In genomic region chr22:27317156-27317555, GRCh38 we compare ENCODE assay signal across 14 cellular contexts.
A peak's percentile ranks its signal among the peaks of the same experiment; 100 is the strongest.
DNase-seq lines count a peak whose midpoint lies in the region; ATAC-seq and TF ChIP-seq lines count a peak whose summit lies in the region.
"Had no signal": no experiment of that assay in that cellular context is flagged by ENCODE, and none has a peak within 500 bp of the region (broad histone marks: within the 10 kb centered on the region; RNA-seq: fewer than 3 reads in every experiment).

No MANE protein-coding gene starts in this region.

- H3K27me3 ChIP-seq in upper lobe of right lung: peaks cover 3% of the 10 kb centered on the region
- H3K27me3 ChIP-seq: body of pancreas, thyroid gland had no signal

- no peaks in the 10 kb centered on the region for H3K9me3 Mint-ChIP-seq in natural killer cell treated with Interleukin-12 subunit alpha and Interleukin-12 subunit beta and Interleukin-15 and Interleukin-18, amount 100 ng/mL, for 72 hours
- H3K9me3 Mint-ChIP-seq: activated CD4-positive, alpha-beta memory T cell treated with anti-CD3 and anti-CD28 coated beads, Interleukin-2, amount 10 ng/mL, durations not matched to agents 7 days and 5 days had no signal

- peak overlapping the region; percentile 97 for H3K27ac ChIP-seq in SK-N-MC
- no peak overlapping the region for H3K27ac ChIP-seq in upper lobe of right lung
- H3K27ac ChIP-seq: body of pancreas, heart right ventricle, thyroid gland had no signal

- TF ChIP-seq CTCF in fibroblast of villous mesenchyme (IDR thresholded peaks at IDR 0.05; ENCODE audit: insufficient read depth, low read depth, low read length) (peak; percentile 44), upper lobe of right lung (IDR thresholded peaks at IDR 0.05) (no peak)

- peak overlapping the region; percentile 50 for H3K9ac ChIP-seq in SK-N-MC (ENCODE audit: insufficient read length)

- H3K4me1 ChIP-seq in upper lobe of right lung: peaks cover 4% of the 10 kb centered on the region

- no peak overlapping the region for H3K4me3 Mint-ChIP-seq in natural killer cell treated with Interleukin-12 subunit alpha and Interleukin-12 subunit beta and Interleukin-15 and Interleukin-18, amount 100 ng/mL, for 72 hours
- H3K4me3 Mint-ChIP-seq: activated CD4-positive, alpha-beta memory T cell treated with anti-CD3 and anti-CD28 coated beads, Interleukin-2, amount 10 ng/mL, durations not matched to agents 7 days and 5 days had no signal

- H3K4me3 ChIP-seq in SK-N-MC (peak overlapping the region; percentile 75), fibroblast of villous mesenchyme (ENCODE audit: low read depth, low read length) (no peak overlapping the region), upper lobe of right lung (no peak overlapping the region)
- H3K4me3 ChIP-seq: body of pancreas, heart right ventricle, thyroid gland had no signal

- H3K36me3 ChIP-seq in SK-N-MC (ENCODE audit: insufficient read depth, low read length): no peaks in the 10 kb centered on the region
- no peaks in the 10 kb centered on the region for H3K36me3 ChIP-seq in upper lobe of right lung
- H3K36me3 ChIP-seq: heart right ventricle, thyroid gland had no signal

- peaks cover 38 to 50% of the 10 kb centered on the region in 2 donors for H3K27me3 Mint-ChIP-seq in natural killer cell treated with Interleukin-12 subunit alpha and Interleukin-12 subunit beta and Interleukin-15 and Interleukin-18, amount 100 ng/mL, for 72 hours

- H3K9me3 ChIP-seq in SK-N-MC (ENCODE audit: low read depth, low read length): peaks cover 3% of the 10 kb centered on the region; the same call in 1 of the 2 replicates
- no peaks in the 10 kb centered on the region for H3K9me3 ChIP-seq in upper lobe of right lung
- H3K9me3 ChIP-seq: body of pancreas, thyroid gland had no signal

- no peak overlapping the region for H3K27ac Mint-ChIP-seq in natural killer cell treated with Interleukin-12 subunit alpha and Interleukin-12 subunit beta and Interleukin-15 and Interleukin-18, amount 100 ng/mL, for 72 hours
- H3K27ac Mint-ChIP-seq: activated CD4-positive, alpha-beta memory T cell treated with anti-CD3 and anti-CD28 coated beads, Interleukin-2, amount 10 ng/mL, durations not matched to agents 7 days and 5 days had no signal

- H3K36me3 Mint-ChIP-seq in natural killer cell treated with Interleukin-12 subunit alpha and Interleukin-12 subunit beta and Interleukin-15 and Interleukin-18, amount 100 ng/mL, for 72 hours: no peaks in the 10 kb centered on the region

- DNase-seq in NOMO-1 treated with DMSO at 0.1 percent for 48 hours (lab: John Stamatoyannopoulos, UW; ENCODE audit: unreplicated experiment) (peak; percentile 25), NOMO-1 treated with dmso at 0.1 percent for 144 hours (lab: John Stamatoyannopoulos, UW; ENCODE audit: unreplicated experiment) (no peak), SK-N-MC (ENCODE audit: low read depth, low spot score) (no peak), fibroblast of villous mesenchyme (ENCODE audit: low read depth) (peak; percentile 19), upper lobe of right lung (no peak), NCI-H1105 treated with DMSO at 0.1 percent for 48 hours (lab: John Stamatoyannopoulos, UW) (no peak)
- DNase-seq in natural killer cell treated with Interleukin-12 subunit alpha and Interleukin-12 subunit beta and Interleukin-15 and Interleukin-18, amount 100 ng/mL, for 72 hours (ENCODE audit: low spot score): no peak
- no peak for DNase-seq in stimulated activated CD8-positive, alpha-beta memory T cell treated with anti-CD3 and anti-CD28 coated beads, Interleukin-4, amount 100 ng/mL, for 48 hours
- DNase-seq: activated CD4-positive, alpha-beta memory T cell treated with anti-CD3 and anti-CD28 coated beads, Interleukin-2, amount 10 ng/mL, durations not matched to agents 7 days and 5 days; activated effector memory CD4-positive, alpha-beta T cell treated with Interleukin-2 at 50 U/mL for 16 hours; body of pancreas; DND-41; heart right ventricle; thyroid gland had no signal

- intact Hi-C loops in upper lobe of right lung (cut with DNase I): no loop called here

- ATAC-seq in upper lobe of right lung: peak; percentile 28
- no peak for ATAC-seq in natural killer cell treated with Interleukin-12 subunit alpha and Interleukin-12 subunit beta and Interleukin-15 and Interleukin-18, amount 100 ng/mL, for 72 hours
- ATAC-seq: body of pancreas, heart right ventricle had no signal

- no peaks in the 10 kb centered on the region for H3K4me1 Mint-ChIP-seq in natural killer cell treated with Interleukin-12 subunit alpha and Interleukin-12 subunit beta and Interleukin-15 and Interleukin-18, amount 100 ng/mL, for 72 hours (ENCODE audit: low read depth in 2 of 2)
- H3K4me1 Mint-ChIP-seq: activated CD4-positive, alpha-beta memory T cell treated with anti-CD3 and anti-CD28 coated beads, Interleukin-2, amount 10 ng/mL, durations not matched to agents 7 days and 5 days had no signal

Comparison
In these comparisons a context has a peak if more than half of its experiments do, and no peak if none do; other contexts are left out.
1. DNase-seq: peak in NOMO-1 treated with DMSO at 0.1 percent for 48 hours (single experiment) and fibroblast of villous mesenchyme (single experiment); none in NOMO-1 treated with dmso at 0.1 percent for 144 hours (single experiment), SK-N-MC (single experiment), upper lobe of right lung (single experiment), NCI-H1105 treated with DMSO at 0.1 percent for 48 hours (single experiment), natural killer cell treated with Interleukin-12 subunit alpha and Interleukin-12 subunit beta and Interleukin-15 and Interleukin-18, amount 100 ng/mL, for 72 hours (single experiment) and stimulated activated CD8-positive, alpha-beta memory T cell treated with anti-CD3 and anti-CD28 coated beads, Interleukin-4, amount 100 ng/mL, for 48 hours (single experiment).